Comparison of ENCODE assay signal across 19 cellular contexts in the genomic region with DNA sequence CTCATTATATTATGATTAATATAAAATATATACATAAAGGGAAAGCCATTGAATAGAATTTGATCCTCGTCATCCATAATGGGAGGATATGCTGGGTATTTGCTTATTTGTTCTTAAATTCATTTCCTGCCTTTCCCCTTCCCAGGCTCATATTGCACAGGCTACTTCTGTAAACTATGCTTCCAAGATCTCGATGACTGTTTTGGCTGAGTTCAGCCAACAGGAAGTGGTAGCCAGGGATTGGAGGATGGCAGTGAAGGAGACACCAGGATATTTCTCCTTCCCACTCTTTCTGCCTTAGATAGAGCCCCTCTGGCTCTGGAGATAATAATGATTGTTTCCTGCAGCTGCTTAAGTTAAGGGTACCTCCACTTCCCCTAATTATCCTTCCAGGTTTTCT. TPM values are rescaled to one million over a fixed set of nuclear protein-coding genes. Genes with fewer than 3 reads are reported as not detected.
A peak's percentile ranks its signal among the peaks of the same experiment; 100 is the strongest.
DNase-seq lines count a peak whose midpoint lies in the region; ATAC-seq and TF ChIP-seq lines count a peak whose summit lies in the region.
"Had no signal": no experiment of that assay in that cellular context is flagged by ENCODE, and none has a peak within 500 bp of the region (broad histone marks: within the 10 kb centered on the region; RNA-seq: fewer than 3 reads in every experiment).

No MANE protein-coding gene starts in this region.

- no peaks in the 10 kb centered on the region for H3K79me2 ChIP-seq in mammary epithelial cell (ENCODE audit: insufficient read depth, low read length)

- CTCF ChIA-PET in mammary epithelial cell (lab: Charles Lee; ENCODE audit: low non-redundant PET) = no interaction called here

- no peak for TF ChIP-seq POLR2A in stomach (IDR thresholded peaks at IDR 0.05)

- H3K36me3 ChIP-seq in mammary epithelial cell (ENCODE audit: insufficient read depth, low read length) (no peaks in the 10 kb centered on the region), stomach (no peaks in the 10 kb centered on the region)
- H3K36me3 ChIP-seq: heart right ventricle, sigmoid colon had no signal

- H3K9me3 ChIP-seq in mammary epithelial cell (replicated peaks; ENCODE audit: insufficient read depth, low read length) (no peaks in the 10 kb centered on the region), stomach (peaks cover 0 to 14% (median 4%) of the 10 kb centered on the region in 4 donors)
- H3K9me3 ChIP-seq: sigmoid colon had no signal

- DNase-seq in AG20443 (ENCODE audit: low spot score) (peak; percentile 52), M059J (ENCODE audit: low read depth) (peak; percentile 68), mammary epithelial cell (peak; percentile 6), iris pigment epithelial cell (ENCODE audit: low read depth) (peak; percentile 72), stomach (no peak), pons (ENCODE audit: low spot score) (no peak)
- DNase-seq in activated CD4-positive, alpha-beta T cell treated with anti-CD3 and anti-CD28 coated beads, Interleukin-2, amount 50 U/mL, for 4 hours = no peak
- DNase-seq: activated naive CD8-positive, alpha-beta T cell treated with anti-CD3 and anti-CD28 coated beads, Interleukin-2, amount 50 U/mL, for 24 hours; activated T-cell treated with anti-CD3 and anti-CD28 coated beads, Interleukin-2, amount 50 U/mL, for 24 hours; heart right ventricle; naive thymus-derived CD8-positive, alpha-beta T cell; NCI-H1092; NCI-H2227 treated with DMSO at 0.1 percent for 48 hours; sigmoid colon; stimulated activated naive CD8-positive, alpha-beta T cell treated with anti-CD3 and anti-CD28 coated beads, Interleukin-15, Interleukin-2, amounts not matched to agents 100 U/mL and 50 U/mL, for 24 hours; T-cell had no signal

- no peaks in the 10 kb centered on the region for H4K20me1 ChIP-seq in mammary epithelial cell (ENCODE audit: insufficient read depth, low read length)

- no peak overlapping the region for H3K4me2 ChIP-seq in mammary epithelial cell (ENCODE audit: insufficient read depth, low read depth, low read length)

- in situ Hi-C loops in mammary epithelial cell (cut with MboI; ENCODE audit: low sequenced_read_pairs in 2 of 2) = no loop called here

- H3K9ac ChIP-seq in mammary epithelial cell (ENCODE audit: insufficient read depth, low read length) = no peak overlapping the region

- H3K4me1 ChIP-seq in mammary epithelial cell (ENCODE audit: insufficient read depth, low read length) = peaks cover 5% of the 10 kb centered on the region
- no peaks in the 10 kb centered on the region for H3K4me1 ChIP-seq in stomach
- H3K4me1 ChIP-seq: sigmoid colon had no signal

- H3K27ac ChIP-seq in mammary epithelial cell (ENCODE audit: insufficient read depth, low read depth, low read length) = no peak overlapping the region
- H3K27ac ChIP-seq in stomach = no peak overlapping the region
- H3K27ac ChIP-seq: C4-2B, heart right ventricle, sigmoid colon had no signal

- TF ChIP-seq EP300 in stomach (IDR thresholded peaks at IDR 0.05) = no peak

- intact Hi-C loops in mammary epithelial cell (cut with micrococcal nuclease) = no loop called here
- intact Hi-C loops in stomach (cut with DNase I; ENCODE audit: low total_unique reads) = no loop called here

- no TSS peak for BruUV-seq in mammary epithelial cell (replicated peaks; lab: Mats Ljungman, UMichigan)

- dilution Hi-C loops in mammary epithelial cell (cut with HindIII; ENCODE audit: low sequenced_read_pairs) = no loop called here

- H3K27me3 ChIP-seq in mammary epithelial cell (ENCODE audit: insufficient read depth, low read length) (no peaks in the 10 kb centered on the region), stomach (peaks cover 0 to 5% (median 0%) of the 10 kb centered on the region in 3 donors)
- H3K27me3 ChIP-seq: heart right ventricle, sigmoid colon had no signal

- TF ChIP-seq CTCF in mammary epithelial cell (conservative IDR thresholded peaks at IDR 0.05 in 1 of 2, IDR thresholded peaks at IDR 0.05 in 1 of 2; ENCODE audit: extremely low read depth in 1 of 2, insufficient read depth in 1 of 2, low read depth in 1 of 2, low read length in 2 of 2) (no peak), stomach (IDR thresholded peaks at IDR 0.05) (no peak)

- WGBS in mammary epithelial cell (ENCODE audit: low coverage, missing lambda C conversion rate) = 34% methylated on average over 2 of the region's 2 CpGs
- WGBS in stomach, 5 donors = 25 to 41% (median 30%) methylated on average over 2 of the region's 2 CpGs

- H3K4me3 ChIP-seq in mammary epithelial cell (replicated peaks in 1 of 3; ENCODE audit: insufficient read depth in 1 of 3, low read depth in 2 of 3, low read length in 3 of 3) (no peak overlapping the region), stomach (no peak overlapping the region)
- H3K4me3 ChIP-seq: heart right ventricle, sigmoid colon had no signal

- ATAC-seq in GM19023 (IDR thresholded peaks at IDR 0.05; ENCODE audit: unreplicated experiment) = no peak
- ATAC-seq: activated naive CD8-positive, alpha-beta T cell treated with anti-CD3 and anti-CD28 coated beads, Interleukin-2, amount 50 U/mL, for 24 hours; HCT116; heart right ventricle; naive thymus-derived CD8-positive, alpha-beta T cell; stimulated activated naive CD8-positive, alpha-beta T cell treated with anti-CD3 and anti-CD28 coated beads, Interleukin-15, Interleukin-2, amounts not matched to agents 100 U/mL and 50 U/mL, for 24 hours; T-cell had no signal

- H2AFZ ChIP-seq in mammary epithelial cell (ENCODE audit: low read depth, low read length) = peak overlapping the region; percentile 65

RNA-seq across cellular contexts. Expression of gene DYNC1LI1, which starts 44.3 kb away (rescaled TPM):
- total RNA-seq in M059J (2014; rRNA removed; shearing (Covaris generic)) = 39.2 and 60.3 TPM in 2 replicates
- total RNA-seq in mammary epithelial cell = 10 to 100 TPM; 30.2 to 43.8 TPM
- polyA plus RNA-seq in mammary epithelial cell = 20.8 TPM
- 23.3 TPM for polyA minus RNA-seq in mammary epithelial cell
- total RNA-seq in stomach = 10 to 100 TPM in 4 of 5 donors, 1 to 10 TPM in 1; 5.8 to 92.4 (median 26.2) TPM
- polyA plus RNA-seq in stomach = 10 to 100 TPM; 13.6 to 21.7 (median 16.2) TPM

Comparison
In these comparisons a context has a peak if more than half of its experiments do, and no peak if none do; other contexts are left out.
1. DNase-seq: peak in AG20443 (single experiment), M059J (single experiment), mammary epithelial cell (single experiment) and iris pigment epithelial cell (single experiment); none in stomach (single experiment), pons (single experiment) and activated CD4-positive, alpha-beta T cell treated with anti-CD3 and anti-CD28 coated beads, Interleukin-2, amount 50 U/mL, for 4 hours (0 of 2).